ENCODE assay signal across 8 cellular contexts in genomic region chr20:36745927-36746659, GRCh38. TPM values are rescaled to one million over a fixed set of nuclear protein-coding genes. Genes with fewer than 3 reads are reported as not detected.
DNase-seq lines count a peak whose midpoint lies in the region; ATAC-seq and TF ChIP-seq lines count a peak whose summit lies in the region.

Gene NDRG3, minus strand, starts transcription at chr20:36746090. Its CDS starts 24,355 bp downstream, at chr20:36721735.

- no peaks in the 10 kb centered on the region for H3K36me3 Mint-ChIP-seq in activated T-cell treated with anti-CD3 and anti-CD28 coated beads, Interleukin-2, amount 50 U/mL, for 4 hours (ENCODE audit: insufficient read depth)

- H3K4me3 ChIP-seq in esophagus muscularis mucosa = peak within 1 kb of the TSS; percentile 83 to 98 (median 97)

- H3K4me1 ChIP-seq in esophagus muscularis mucosa = peaks cover 13 to 24% (median 20%) of the 10 kb centered on the region in 4 donors

- TF ChIP-seq CTCF in esophagus muscularis mucosa (IDR thresholded peaks at IDR 0.05) = peak in 1 of 3 experiments; percentile 13

- no peaks in the 10 kb centered on the region for H3K27me3 Mint-ChIP-seq in activated T-cell treated with anti-CD3 and anti-CD28 coated beads, Interleukin-2, amount 50 U/mL, for 4 hours (ENCODE audit: low read depth)

- peak within 1 kb of the TSS; percentile 72 to 83 (median 76) for H3K27ac ChIP-seq in esophagus muscularis mucosa (replicated peaks in 1 of 4)

- peaks cover 25% of the 10 kb centered on the region for H3K4me1 Mint-ChIP-seq in activated T-cell treated with anti-CD3 and anti-CD28 coated beads, Interleukin-2, amount 50 U/mL, for 4 hours (ENCODE audit: low read depth)

- H3K4me3 Mint-ChIP-seq in activated T-cell treated with anti-CD3 and anti-CD28 coated beads, Interleukin-2, amount 50 U/mL, for 4 hours = peak within 1 kb of the TSS; percentile 89

- no peaks in the 10 kb centered on the region for H3K9me3 Mint-ChIP-seq in activated T-cell treated with anti-CD3 and anti-CD28 coated beads, Interleukin-2, amount 50 U/mL, for 4 hours

- no peaks in the 10 kb centered on the region for H3K36me3 ChIP-seq in esophagus muscularis mucosa

- DNase-seq in DMS53 treated with DMSO at 0.1 percent for 48 hours (lab: John Stamatoyannopoulos, UW; ENCODE audit: unreplicated experiment) (peak; percentile 94), KG1 (lab: John Stamatoyannopoulos, UW) (peak; percentile 82), esophagus muscularis mucosa (ENCODE audit: extremely low spot score) (peak; percentile 98), myocyte (ENCODE audit: low read depth) (peak; percentile 94)
- DNase-seq in activated T-cell treated with anti-CD3 and anti-CD28 coated beads, Interleukin-2, amount 50 U/mL, for 4 hours = peak; percentile 89
- peak; percentile 80 to 89 for DNase-seq in stimulated activated CD8-positive, alpha-beta memory T cell treated with anti-CD3 and anti-CD28 coated beads, Interleukin-7, amount 100 ng/mL, for 48 hours (ENCODE audit: extremely low read depth in 1 of 2, low read depth in 1 of 2)

- intact Hi-C loops in esophagus muscularis mucosa (cut with DNase I) = loop anchor here (10.0 kb wide), 1 partner anchor 119 kb away; a partner anchor contains a TSS

- no peaks in the 10 kb centered on the region for H3K9me3 ChIP-seq in esophagus muscularis mucosa

- H3K27me3 ChIP-seq in esophagus muscularis mucosa = peaks cover 0 to 3% (median 0%) of the 10 kb centered on the region in 4 donors

- peak; percentile 81 for ATAC-seq in GM21717 (IDR thresholded peaks at IDR 0.05; ENCODE audit: unreplicated experiment)
- peak; percentile 98 to 99 for ATAC-seq in activated T-cell treated with anti-CD3 and anti-CD28 coated beads, Interleukin-2, amount 50 U/mL, for 4 hours

- no peak for TF ChIP-seq EP300 in esophagus muscularis mucosa (IDR thresholded peaks at IDR 0.05)

- WGBS in esophagus muscularis mucosa = 8% methylated on average over 15 of the region's 63 CpGs

- TF ChIP-seq POLR2A in esophagus muscularis mucosa (IDR thresholded peaks at IDR 0.05; ENCODE audit: low read depth) = no peak

TF ChIP-seq in PFSK-1, 5 proteins besides CTCF, POLR2A, EP300 and RAD21:
- no peak for TF ChIP-seq REST (IDR thresholded peaks at IDR 0.05; ENCODE audit: insufficient read depth in 1 of 2, low read depth in 2 of 2, low read length in 2 of 2)
- TF ChIP-seq TAF1 (IDR thresholded peaks at IDR 0.05; ENCODE audit: borderline replicate concordance, insufficient read depth, low read length) = 0 out of 2 replicates have a peak, but pooled peaks have one; percentile 37
- TF ChIP-seq POLR2AphosphoS5 (IDR thresholded peaks at IDR 0.05; ENCODE audit: low read depth, low read length) = peak; percentile 76; the same call in 1 of the 2 replicates

RNA-seq across cellular contexts. Expression of gene NDRG3, which starts in this region (rescaled TPM):
- 22.4 TPM for polyA plus RNA-seq in PFSK-1 (2012; ENCODE audit: insufficient read length, low read depth)
- total RNA-seq in activated T-cell treated with anti-CD3 and anti-CD28 coated beads, Interleukin-2, amount 50 U/mL, for 4 hours = 10 to 100 TPM; 10.4 to 11.8 (median 11.4) TPM
- total RNA-seq in esophagus muscularis mucosa (10 to 100 TPM; 17.1 to 22.8 (median 22.3) TPM), myocyte (13.3 and 15.6 TPM in 2 replicates)
- polyA plus RNA-seq in myocyte (2012) = 22.6 TPM

Comparison
In these comparisons a context has a peak if more than half of its experiments do, and no peak if none do; other contexts are left out.
1. Peak in every context shown above with its lines: DNase-seq, ATAC-seq, H3K4me3 ChIP-seq and H3K27ac ChIP-seq.